1 cellular context compared by ENCODE assay signal in genomic region chr11:20084921-20085814, GRCh38.
TF ChIP-seq lines count a peak whose summit lies in the region.

No MANE protein-coding gene starts in this region.

TF ChIP-seq in HepG2, 621 proteins besides CTCF, POLR2A, EP300 and RAD21 (continued from another document and continues in another):
- TF ChIP-seq RERE (CRISPR knock-in tag; IDR thresholded peaks at IDR 0.05; ENCODE audit: low read depth) (no peak), NFRKB (IDR thresholded peaks at IDR 0.05) (no peak), MTA1 (CRISPR knock-in tag; IDR thresholded peaks at IDR 0.05; ENCODE audit: borderline replicate concordance) (no peak), ZNF24 (IDR thresholded peaks at IDR 0.05) (no peak), MZF1 (CRISPR knock-in tag; IDR thresholded peaks at IDR 0.05; ENCODE audit: borderline replicate concordance) (no peak), ARID5B (CRISPR knock-in tag; IDR thresholded peaks at IDR 0.05) (peak; percentile 28; the same call in 1 of the 2 replicates), EEA1 (CRISPR knock-in tag; IDR thresholded peaks at IDR 0.05; ENCODE audit: borderline replicate concordance) (no peak), ZNF362 (CRISPR knock-in tag; IDR thresholded peaks at IDR 0.05; ENCODE audit: borderline replicate concordance) (peak; percentile 92), TARDBP (CRISPR knock-in tag; IDR thresholded peaks at IDR 0.05) (peak; percentile 68; the same call in 1 of the 2 replicates), ZNF382 (CRISPR knock-in tag; IDR thresholded peaks at IDR 0.05; ENCODE audit: borderline replicate concordance) (no peak), TFE3 (CRISPR knock-in tag; IDR thresholded peaks at IDR 0.05) (0 out of 2 replicates have a peak, but pooled peaks have one; percentile 44), MIER3 (CRISPR knock-in tag; IDR thresholded peaks at IDR 0.05; ENCODE audit: borderline replicate concordance) (no peak), ZFP41 (CRISPR knock-in tag; IDR thresholded peaks at IDR 0.05; ENCODE audit: borderline replicate concordance) (no peak), YY1 (IDR thresholded peaks at IDR 0.05; ENCODE audit: insufficient read depth, insufficient replicate concordance, low read depth, low read length) (no peak), REST (IDR thresholded peaks at IDR 0.05; ENCODE audit: borderline replicate concordance in 1 of 2, low read depth in 1 of 2, low read length in 2 of 2) (no peak), ZNF644 (CRISPR knock-in tag; IDR thresholded peaks at IDR 0.05; ENCODE audit: low read depth) (no peak), WIZ (CRISPR knock-in tag; IDR thresholded peaks at IDR 0.05) (no peak), RBAK (CRISPR knock-in tag; IDR thresholded peaks at IDR 0.05) (0 out of 2 replicates have a peak, but pooled peaks have one; percentile 39), ARID4A (CRISPR knock-in tag; IDR thresholded peaks at IDR 0.05; ENCODE audit: borderline replicate concordance) (peak; percentile 51; the same call in 1 of the 2 replicates), BCL6 (CRISPR knock-in tag; IDR thresholded peaks at IDR 0.05) (no peak), ZHX2 (IDR thresholded peaks at IDR 0.05; ENCODE audit: low read depth) (no peak), ZHX2 (CRISPR knock-in tag; IDR thresholded peaks at IDR 0.05; ENCODE audit: borderline replicate concordance) (no peak), SUZ12 (IDR thresholded peaks at IDR 0.05; ENCODE audit: low read depth, low read length) (no peak), HOXA5 (CRISPR knock-in tag; IDR thresholded peaks at IDR 0.05) (no peak), ZNF138 (CRISPR knock-in tag; IDR thresholded peaks at IDR 0.05; ENCODE audit: low read depth) (no peak), KAT8 (CRISPR knock-in tag; IDR thresholded peaks at IDR 0.05) (no peak)
